ENCODE assay signal across 25 cellular contexts in the genomic region with DNA sequence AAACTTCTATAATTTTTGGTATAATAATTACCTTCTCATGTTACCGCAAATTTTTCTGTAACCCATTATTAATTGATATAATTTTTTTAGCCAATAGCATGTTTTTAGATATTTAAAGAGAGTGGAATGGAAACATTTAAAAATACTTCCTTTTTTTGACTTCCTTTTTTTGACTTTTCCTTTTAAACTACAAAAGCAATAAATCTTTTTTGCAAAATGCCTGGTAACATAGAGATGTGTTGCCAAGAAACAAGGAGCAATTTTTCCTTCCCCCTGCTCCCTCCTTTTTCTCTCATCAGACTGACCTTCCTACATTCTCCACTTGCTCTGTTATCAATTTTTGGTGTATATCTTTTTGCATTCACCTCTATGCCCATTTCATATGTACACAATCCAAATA.
"Had no signal": no experiment of that assay in that cellular context is flagged by ENCODE, and none has a peak within 500 bp of the region (broad histone marks: within the 10 kb centered on the region; RNA-seq: fewer than 3 reads in every experiment).

No MANE protein-coding gene starts in this region.

- H3K36me3 ChIP-seq: brain microvascular endothelial cell, heart right ventricle, lower lobe of right lung, right lobe of liver, stomach, suprapubic skin, tibial nerve had no signal

- H3K4me3 ChIP-seq: heart right ventricle, lower lobe of right lung, mucosa of descending colon, right lobe of liver, skin epidermis, stomach, suprapubic skin, tibial nerve had no signal

- H3K9me3 ChIP-seq: heart right ventricle, lower lobe of right lung, mucosa of descending colon, right lobe of liver, stomach, suprapubic skin, tibial nerve had no signal

- FAIRE-seq: urothelium cell line had no signal

- H3K27ac ChIP-seq: brain microvascular endothelial cell, heart right ventricle, lower lobe of right lung, right lobe of liver, skin epidermis, stomach, suprapubic skin, tibial nerve had no signal

- DNase-seq: activated gamma-delta T cell treated with Interleukin-2 at 50 U/mL for 16 hours; activated T-cell treated with anti-CD3 and anti-CD28 coated beads, Interleukin-2, amount 50 U/mL, for 1 hour; aorta; brain microvascular endothelial cell; caudate nucleus; dermis blood vessel endothelial cell; effector CD8-positive, alpha-beta T cell; erythroblast; foreskin fibroblast; heart right ventricle; kidney; lower lobe of right lung; mesendoderm; mucosa of descending colon; nucleus accumbens; right lobe of liver; stimulated activated CD4-positive, alpha-beta T cell treated with anti-CD3 and anti-CD28 coated beads, Interleukin-1b, Interleukin-23, amount 100 ng/mL, for 48 hours; stomach had no signal

- ATAC-seq: activated naive CD4-positive, alpha-beta T cell treated with anti-CD3 and anti-CD28 coated beads, Interleukin-2, amount 50 U/mL, for 72 hours; heart right ventricle; lower lobe of right lung; mucosa of descending colon; right lobe of liver; stimulated activated memory B cell treated with anti-CD40 and anti-IgM and Interleukin-4, amounts not matched to agents 10 μg/mL and 1 μg/mL and 100 μg/mL, for 72 hours; WTC11 had no signal

- H3K27me3 ChIP-seq: brain microvascular endothelial cell, heart right ventricle, right lobe of liver, stomach, suprapubic skin, tibial nerve had no signal
